16 cellular contexts compared by ENCODE assay signal in genomic region chr1:10360045-10360444, GRCh38.
"Had no signal": no experiment of that assay in that cellular context is flagged by ENCODE, and none has a peak within 500 bp of the region (broad histone marks: within the 10 kb centered on the region; RNA-seq: fewer than 3 reads in every experiment).

No MANE protein-coding gene starts in this region.

- H3K4me1 Mint-ChIP-seq: immature natural killer cell; memory B cell; naive B cell; neural progenitor cell; stimulated activated naive CD8-positive, alpha-beta T cell treated with anti-CD3 and anti-CD28 coated beads, Interleukin-15, amount 100 ng/mL, for 72 hours had no signal

- H3K27ac Mint-ChIP-seq: activated naive CD8-positive, alpha-beta T cell; memory B cell; neural progenitor cell; stimulated activated naive CD8-positive, alpha-beta T cell treated with anti-CD3 and anti-CD28 coated beads, Interleukin-15, amount 100 ng/mL, for 72 hours; type B pancreatic cell had no signal

- H3K4me3 Mint-ChIP-seq: activated naive CD8-positive, alpha-beta T cell; activated T-cell treated with anti-CD3 and anti-CD28 coated beads, Interleukin-2, amount 50 U/mL, for 4 hours; immature natural killer cell; memory B cell; naive B cell; neural progenitor cell; stimulated activated naive CD8-positive, alpha-beta T cell treated with anti-CD3 and anti-CD28 coated beads, Interleukin-15, amount 100 ng/mL, for 72 hours; type B pancreatic cell had no signal

- ATAC-seq: activated T-cell treated with anti-CD3 and anti-CD28 coated beads, Interleukin-2, amount 50 U/mL, for 4 hours; body of pancreas; stimulated activated naive CD8-positive, alpha-beta T cell treated with anti-CD3 and anti-CD28 coated beads, Interleukin-15, amount 100 ng/mL, for 72 hours had no signal

- H3K27me3 Mint-ChIP-seq: activated naive CD8-positive, alpha-beta T cell; memory B cell; naive B cell; stimulated activated naive CD8-positive, alpha-beta T cell treated with anti-CD3 and anti-CD28 coated beads, Interleukin-15, amount 100 ng/mL, for 72 hours; type B pancreatic cell had no signal

- DNase-seq: activated CD4-positive, alpha-beta T cell treated with anti-CD3 and anti-CD28 coated beads, Interleukin-2, amount 50 U/mL, for 1 hour; activated CD4-positive, CD25-positive, alpha-beta regulatory T cell; activated gamma-delta T cell; activated T-cell treated with anti-CD3 and anti-CD28 coated beads, Interleukin-2, amount 50 U/mL, for 4 hours; body of pancreas; dermis blood vessel endothelial cell; effector memory CD4-positive, alpha-beta T cell; esophagus squamous epithelium; immature natural killer cell; naive B cell; stimulated activated naive CD8-positive, alpha-beta T cell treated with anti-CD3 and anti-CD28 coated beads, Interleukin-15, amount 100 ng/mL, for 72 hours; SW 1271 had no signal

- H3K9me3 Mint-ChIP-seq: activated T-cell treated with anti-CD3 and anti-CD28 coated beads, Interleukin-2, amount 50 U/mL, for 4 hours; immature natural killer cell; memory B cell; naive B cell; neural progenitor cell; stimulated activated naive CD8-positive, alpha-beta T cell treated with anti-CD3 and anti-CD28 coated beads, Interleukin-15, amount 100 ng/mL, for 72 hours; type B pancreatic cell had no signal
